39 cellular contexts compared by ENCODE assay signal in genomic region chr10:117989962-117990361, GRCh38.
"Had no signal": no experiment of that assay in that cellular context is flagged by ENCODE, and none has a peak within 500 bp of the region (broad histone marks: within the 10 kb centered on the region; RNA-seq: fewer than 3 reads in every experiment).

No MANE protein-coding gene starts in this region.

- H3K4me3 Mint-ChIP-seq: activated CD4-positive, alpha-beta memory T cell treated with anti-CD3 and anti-CD28 coated beads, Interleukin-2, amount 10 ng/mL, durations not matched to agents 7 days and 5 days; activated CD4-positive, alpha-beta T cell treated with anti-CD3 and anti-CD28 coated beads for 36 hours; activated CD4-positive, alpha-beta T cell treated with anti-CD3 and anti-CD28 coated beads, Interleukin-2, amount 10 ng/mL, durations not matched to agents 7 days and 5 days; activated CD8-positive, alpha-beta memory T cell treated with anti-CD3 and anti-CD28 coated beads, Interleukin-2, amount 10 ng/mL, durations not matched to agents 7 days and 5 days; activated CD8-positive, alpha-beta T cell treated with anti-CD3 and anti-CD28 coated beads, Interleukin-2, amount 10 ng/mL, durations not matched to agents 7 days and 5 days; activated naive CD4-positive, alpha-beta T cell treated with anti-CD3 and anti-CD28 coated beads, Interleukin-2, amount 10 ng/mL, durations not matched to agents 7 days and 5 days; activated naive CD4-positive, alpha-beta T cell treated with anti-CD3 and anti-CD28 coated beads, Interleukin-2, amount 50 U/mL, for 24 hours; activated naive CD8-positive, alpha-beta T cell; activated naive CD8-positive, alpha-beta T cell treated with anti-CD3 and anti-CD28 coated beads, Interleukin-2, amount 10 ng/mL, durations not matched to agents 7 days and 5 days; activated naive CD8-positive, alpha-beta T cell treated with anti-CD3 and anti-CD28 coated beads, Interleukin-2, amount 50 U/mL, for 24 hours; activated T-cell treated with anti-CD3 and anti-CD28 coated beads, Interleukin-2, amount 50 U/mL, for 24 hours; brain; central memory CD8-positive, alpha-beta T cell; T-helper 1 cell treated with Interleukin-12 subunit alpha and Interleukin-12 subunit beta and Interleukin-4 antibody, amounts not matched to agents 30 μg/mL and 1 μg/mL, for 36 hours; T-helper 2 cell treated with Interferon-gamma antibody and Interleukin-4, amounts not matched to agents 5 μg/mL and 100 μg/mL, for 36 hours; WTC11 had no signal

- H3K27ac Mint-ChIP-seq: activated CD4-positive, alpha-beta memory T cell treated with anti-CD3 and anti-CD28 coated beads, Interleukin-2, amount 10 ng/mL, durations not matched to agents 7 days and 5 days; activated CD4-positive, alpha-beta T cell treated with anti-CD3 and anti-CD28 coated beads for 36 hours; activated CD4-positive, alpha-beta T cell treated with anti-CD3 and anti-CD28 coated beads, Interleukin-2, amount 10 ng/mL, durations not matched to agents 7 days and 5 days; activated CD8-positive, alpha-beta memory T cell treated with anti-CD3 and anti-CD28 coated beads, Interleukin-2, amount 10 ng/mL, durations not matched to agents 7 days and 5 days; activated CD8-positive, alpha-beta T cell treated with anti-CD3 and anti-CD28 coated beads, Interleukin-2, amount 10 ng/mL, durations not matched to agents 7 days and 5 days; activated naive CD4-positive, alpha-beta T cell treated with anti-CD3 and anti-CD28 coated beads, Interleukin-2, amount 10 ng/mL, durations not matched to agents 7 days and 5 days; activated naive CD4-positive, alpha-beta T cell treated with anti-CD3 and anti-CD28 coated beads, Interleukin-2, amount 50 U/mL, for 24 hours; activated naive CD8-positive, alpha-beta T cell; activated naive CD8-positive, alpha-beta T cell treated with anti-CD3 and anti-CD28 coated beads, Interleukin-2, amount 10 ng/mL, durations not matched to agents 7 days and 5 days; activated naive CD8-positive, alpha-beta T cell treated with anti-CD3 and anti-CD28 coated beads, Interleukin-2, amount 50 U/mL, for 24 hours; activated T-cell treated with anti-CD3 and anti-CD28 coated beads, Interleukin-2, amount 50 U/mL, for 24 hours; activated T-helper 2 cell treated with anti-CD3 and anti-CD28 coated beads, Interferon-gamma antibody, Interleukin-2, Interleukin-4, amounts not matched to agents 10 μg/mL and 5 μg/mL and 100 μg/mL, durations not matched to agents 14 hours and 24 hours and 36 hours; T-helper 1 cell treated with Interleukin-12 subunit alpha and Interleukin-12 subunit beta and Interleukin-4 antibody, amounts not matched to agents 30 μg/mL and 1 μg/mL, for 36 hours; T-helper 2 cell treated with Interferon-gamma antibody and Interleukin-4, amounts not matched to agents 5 μg/mL and 100 μg/mL, for 36 hours; WTC11 had no signal

- H3K36me3 Mint-ChIP-seq: activated CD8-positive, alpha-beta memory T cell treated with anti-CD3 and anti-CD28 coated beads, Interleukin-2, amount 10 ng/mL, durations not matched to agents 7 days and 5 days had no signal

- DNase-seq: activated CD4-positive, alpha-beta memory T cell treated with anti-CD3 and anti-CD28 coated beads, Interleukin-2, amount 10 ng/mL, durations not matched to agents 7 days and 5 days; activated CD4-positive, alpha-beta T cell treated with anti-CD3 and anti-CD28 coated beads for 1 hour; activated CD4-positive, alpha-beta T cell treated with anti-CD3 and anti-CD28 coated beads for 36 hours; activated CD4-positive, alpha-beta T cell treated with anti-CD3 and anti-CD28 coated beads for 48 hours; activated CD4-positive, alpha-beta T cell treated with anti-CD3 and anti-CD28 coated beads, Interleukin-2, amount 10 ng/mL, durations not matched to agents 7 days and 5 days; activated CD4-positive, alpha-beta T cell treated with anti-CD3 and anti-CD28 coated beads, Interleukin-2, amount 50 U/mL, for 48 hours; activated CD4-positive, CD25-positive, alpha-beta regulatory T cell; activated CD8-positive, alpha-beta memory T cell treated with anti-CD3 and anti-CD28 coated beads for 24 hours; activated CD8-positive, alpha-beta memory T cell treated with anti-CD3 and anti-CD28 coated beads, Interleukin-2, amount 10 ng/mL, durations not matched to agents 7 days and 5 days; activated CD8-positive, alpha-beta memory T cell treated with anti-CD3 and anti-CD28 coated beads, Interleukin-2, amount 50 U/mL, for 48 hours; activated CD8-positive, alpha-beta T cell treated with anti-CD3 and anti-CD28 coated beads, Interleukin-2, amount 10 ng/mL, durations not matched to agents 7 days and 5 days; activated effector memory CD4-positive, alpha-beta T cell treated with Interleukin-2 at 50 U/mL for 16 hours; activated gamma-delta T cell; activated naive CD4-positive, alpha-beta T cell treated with anti-CD3 and anti-CD28 coated beads, Interleukin-2, amount 10 ng/mL, durations not matched to agents 7 days and 5 days; activated naive CD4-positive, alpha-beta T cell treated with Interleukin-2 at 50 U/mL for 16 hours; activated naive CD8-positive, alpha-beta T cell treated with anti-CD3 and anti-CD28 coated beads, Interleukin-2, amount 10 ng/mL, durations not matched to agents 7 days and 5 days; activated naive CD8-positive, alpha-beta T cell treated with anti-CD3 and anti-CD28 coated beads, Interleukin-2, amount 50 U/mL, for 24 hours; activated T-cell treated with anti-CD3 and anti-CD28 coated beads, Interleukin-2, amount 50 U/mL, for 24 hours; activated T-cell treated with anti-CD3 and anti-CD28 coated beads, Interleukin-2, amount 50 U/mL, for 48 hours; amygdala; anterior cingulate cortex; caudate nucleus; cerebellar nuclear complex; T-helper 2 cell; T-helper 9 cell had no signal

- FAIRE-seq: bronchial epithelial cell, TTC549 had no signal

- H3K4me1 Mint-ChIP-seq: activated CD4-positive, alpha-beta memory T cell treated with anti-CD3 and anti-CD28 coated beads, Interleukin-2, amount 10 ng/mL, durations not matched to agents 7 days and 5 days; activated CD4-positive, alpha-beta T cell treated with anti-CD3 and anti-CD28 coated beads for 36 hours; activated CD4-positive, alpha-beta T cell treated with anti-CD3 and anti-CD28 coated beads, Interleukin-2, amount 10 ng/mL, durations not matched to agents 7 days and 5 days; activated CD8-positive, alpha-beta memory T cell treated with anti-CD3 and anti-CD28 coated beads, Interleukin-2, amount 10 ng/mL, durations not matched to agents 7 days and 5 days; activated naive CD4-positive, alpha-beta T cell treated with anti-CD3 and anti-CD28 coated beads, Interleukin-2, amount 10 ng/mL, durations not matched to agents 7 days and 5 days; activated naive CD4-positive, alpha-beta T cell treated with anti-CD3 and anti-CD28 coated beads, Interleukin-2, amount 50 U/mL, for 24 hours; activated naive CD8-positive, alpha-beta T cell treated with anti-CD3 and anti-CD28 coated beads, Interleukin-2, amount 10 ng/mL, durations not matched to agents 7 days and 5 days; activated naive CD8-positive, alpha-beta T cell treated with anti-CD3 and anti-CD28 coated beads, Interleukin-2, amount 50 U/mL, for 24 hours; central memory CD8-positive, alpha-beta T cell had no signal

- H3K36me3 ChIP-seq: ascending aorta, cardiac muscle cell had no signal

- H3K4me3 ChIP-seq: ascending aorta, cardiac muscle cell had no signal

- H3K27me3 ChIP-seq: ascending aorta, cardiac muscle cell had no signal

- H3K4me1 ChIP-seq: ascending aorta had no signal

- H3K9me3 ChIP-seq: ascending aorta had no signal

- H3K27ac ChIP-seq: ascending aorta, cardiac muscle cell, VCaP had no signal

- ATAC-seq: activated CD4-positive, alpha-beta T cell treated with anti-CD3 and anti-CD28 coated beads for 36 hours; activated CD4-positive, CD25-positive, alpha-beta regulatory T cell treated with anti-CD3 and anti-CD28 coated beads, Interleukin-2, amount 50 U/mL, for 24 hours; activated CD8-positive, alpha-beta memory T cell treated with anti-CD3 and anti-CD28 coated beads, Interleukin-2, amount 10 ng/mL, durations not matched to agents 7 days and 5 days; activated CD8-positive, alpha-beta T cell treated with anti-CD3 and anti-CD28 coated beads, Interleukin-2, amount 10 ng/mL, durations not matched to agents 7 days and 5 days; activated naive CD8-positive, alpha-beta T cell treated with anti-CD3 and anti-CD28 coated beads, Interleukin-2, amount 50 U/mL, for 24 hours; WTC11 had no signal

- H3K27me3 Mint-ChIP-seq: activated CD4-positive, alpha-beta T cell treated with anti-CD3 and anti-CD28 coated beads for 36 hours; activated CD8-positive, alpha-beta memory T cell treated with anti-CD3 and anti-CD28 coated beads, Interleukin-2, amount 10 ng/mL, durations not matched to agents 7 days and 5 days; activated naive CD4-positive, alpha-beta T cell treated with anti-CD3 and anti-CD28 coated beads, Interleukin-2, amount 50 U/mL, for 24 hours; activated naive CD8-positive, alpha-beta T cell; activated naive CD8-positive, alpha-beta T cell treated with anti-CD3 and anti-CD28 coated beads, Interleukin-2, amount 10 ng/mL, durations not matched to agents 7 days and 5 days; central memory CD8-positive, alpha-beta T cell had no signal
